In genomic region chr12:109716512-109717389, GRCh38 we compare ENCODE assay signal across 11 cellular contexts. TPM values are rescaled to one million over a fixed set of nuclear protein-coding genes. Genes with fewer than 3 reads are reported as not detected.
DNase-seq lines count a peak whose midpoint lies in the region; ATAC-seq and TF ChIP-seq lines count a peak whose summit lies in the region.
"Had no signal": no experiment of that assay in that cellular context is flagged by ENCODE, and none has a peak within 500 bp of the region (broad histone marks: within the 10 kb centered on the region; RNA-seq: fewer than 3 reads in every experiment).

No MANE protein-coding gene starts in this region.

- H3K4me1 ChIP-seq in neural progenitor cell = peaks cover 76% of the 10 kb centered on the region

- H3K9ac ChIP-seq in neural progenitor cell = no peak overlapping the region

- no peaks in the 10 kb centered on the region for H3K9me3 Mint-ChIP-seq in neural progenitor cell
- H3K9me3 Mint-ChIP-seq: CD4-positive, alpha-beta T cell; naive thymus-derived CD8-positive, alpha-beta T cell had no signal

- no peak for ATAC-seq in HG03378 (IDR thresholded peaks at IDR 0.05; ENCODE audit: unreplicated experiment)
- ATAC-seq: naive thymus-derived CD8-positive, alpha-beta T cell had no signal

- H4K20me1 ChIP-seq in neural progenitor cell (ENCODE audit: low read depth) = peaks cover 73% of the 10 kb centered on the region

- peaks cover 4% of the 10 kb centered on the region for H3K79me2 ChIP-seq in neural progenitor cell (ENCODE audit: low read depth)

- DNase-seq in AG08396 (ENCODE audit: low spot score) (peak; percentile 36), NCI-H446 treated with DMSO at 0.1 percent for 48 hours (lab: John Stamatoyannopoulos, UW) (peak; percentile 93), fibroblast of gingiva (ENCODE audit: low read depth) (peak; percentile 85), neural progenitor cell (ENCODE audit: low spot score) (no peak), ACHN (no peak), GM13976 (ENCODE audit: low spot score) (no peak)
- DNase-seq in stimulated activated CD4-positive, alpha-beta T cell treated with anti-CD3 and anti-CD28 coated beads, Interleukin-12 subunit alpha, Interleukin-12 subunit beta, amount 100 ng/mL, for 4 hours = no peak
- DNase-seq: activated CD4-positive, alpha-beta T cell treated with anti-CD3 and anti-CD28 coated beads for 4 hours; CD4-positive, alpha-beta T cell; naive thymus-derived CD8-positive, alpha-beta T cell had no signal

- H3K27me3 ChIP-seq in neural progenitor cell = peaks cover 72% of the 10 kb centered on the region

- no peak overlapping the region for H3K27ac ChIP-seq in neural progenitor cell

- no peak overlapping the region for H2AFZ ChIP-seq in neural progenitor cell (replicated peaks)

- in situ Hi-C loops in ACHN (cut with HindIII; ENCODE audit: low pct_ligation_motif_present, low pct_unique_long_range_greater_than_20kb, low sequenced_read_pairs) (no loop called here), GM13976 (cut with MboI; ENCODE audit: low sequenced_read_pairs, unreplicated experiment) (no loop called here)

- no peak overlapping the region for H3K27ac Mint-ChIP-seq in neural progenitor cell
- H3K27ac Mint-ChIP-seq: CD4-positive, alpha-beta T cell had no signal

- no peaks in the 10 kb centered on the region for H3K36me3 ChIP-seq in neural progenitor cell

- TF ChIP-seq CTCF in neural progenitor cell (IDR thresholded peaks at IDR 0.05) (no peak), GM13976 (IDR thresholded peaks at IDR 0.05; ENCODE audit: borderline replicate concordance, control extremely low read depth, extremely low read depth, insufficient read depth, missing control alignments) (no peak)

- H3K4me3 Mint-ChIP-seq in neural progenitor cell = peak overlapping the region; percentile 81

- H3K36me3 Mint-ChIP-seq in neural progenitor cell = no peaks in the 10 kb centered on the region
- H3K36me3 Mint-ChIP-seq: naive thymus-derived CD8-positive, alpha-beta T cell had no signal

- no peaks in the 10 kb centered on the region for H3K9me3 ChIP-seq in neural progenitor cell (ENCODE audit: low read depth)

- H3K4me3 ChIP-seq in neural progenitor cell = peak overlapping the region; percentile 14

- peaks cover 3% of the 10 kb centered on the region for H3K27me3 Mint-ChIP-seq in neural progenitor cell (ENCODE audit: insufficient read depth, low read depth)

- H3F3A ChIP-seq in neural progenitor cell (ENCODE audit: low read depth) = peaks cover 59% of the 10 kb centered on the region

- H3K4me2 ChIP-seq in neural progenitor cell = peak overlapping the region; percentile 81

- peaks cover 55% of the 10 kb centered on the region for H3K4me1 Mint-ChIP-seq in neural progenitor cell

RNA-seq across cellular contexts. Expression of gene FAM222A, which starts 3.1 kb away (rescaled TPM):
- total RNA-seq in neural progenitor cell (ENCODE audit: low replicate concordance) = 2.5 and 10.6 TPM in 2 replicates

Comparison
In these comparisons a context has a peak if more than half of its experiments do, and no peak if none do; other contexts are left out.
1. DNase-seq: peak in AG08396 (single experiment), NCI-H446 treated with DMSO at 0.1 percent for 48 hours (single experiment) and fibroblast of gingiva (single experiment); none in neural progenitor cell (single experiment), stimulated activated CD4-positive, alpha-beta T cell treated with anti-CD3 and anti-CD28 coated beads, Interleukin-12 subunit alpha, Interleukin-12 subunit beta, amount 100 ng/mL, for 4 hours (single experiment), ACHN (single experiment) and GM13976 (single experiment).